In the genomic region with DNA sequence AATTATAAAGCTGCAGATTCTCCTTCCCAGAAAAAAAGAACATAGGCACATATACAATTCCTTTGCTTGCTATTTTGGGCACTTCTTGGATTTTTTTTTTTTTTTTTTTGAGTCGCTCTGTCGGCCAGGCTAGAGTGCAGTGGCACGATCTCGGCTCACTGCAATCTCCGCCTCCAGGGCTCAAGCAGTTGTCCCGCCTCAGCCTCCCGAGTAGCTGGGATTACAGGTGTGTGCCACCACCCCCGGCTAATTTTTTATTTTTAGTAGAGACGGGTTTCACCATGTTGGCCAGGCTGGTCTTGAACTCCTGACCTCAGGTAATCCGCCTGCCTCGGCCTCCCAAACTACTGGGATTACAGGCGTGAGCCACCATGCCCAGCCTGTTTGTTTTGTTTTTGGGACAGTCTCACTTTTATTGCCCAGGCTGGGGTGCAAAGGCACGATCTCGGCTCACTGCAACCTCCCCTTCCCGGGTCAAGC, we compare ENCODE assay signal across 8 cellular contexts. TPM values are rescaled to one million over a fixed set of nuclear protein-coding genes. Genes with fewer than 3 reads are reported as not detected.
DNase-seq lines count a peak whose midpoint lies in the region; ATAC-seq and TF ChIP-seq lines count a peak whose summit lies in the region.
"Not testable (repeated sequence)": the region's sequence is repeated elsewhere in the genome, so short reads cannot be mapped to it uniquely, and the experiment has no call there.

No MANE protein-coding gene starts in this region.

- intact Hi-C loops in left lung (cut with DNase I): not testable (repeated sequence)

- H2AFZ ChIP-seq in SK-N-SH (ENCODE audit: low read depth): peak overlapping the region; percentile 88; the same call in 1 of the 2 replicates

- not testable (repeated sequence) for H3K9ac ChIP-seq in HUES48 (ENCODE audit: low read depth, low read length)
- H3K9ac ChIP-seq in SK-N-SH (peak overlapping the region; percentile 98; the same call in 1 of the 2 replicates), subcutaneous abdominal adipose tissue (ENCODE audit: low read length in 5 of 5) (peak overlapping the region in 2 of 5 donors; percentile 75 to 100)

- TF ChIP-seq EP300 in SK-N-SH (IDR thresholded peaks at IDR 0.05; ENCODE audit: borderline replicate concordance in 1 of 2, low read depth in 1 of 2, low read length in 1 of 2): not testable (repeated sequence)

- peaks cover 31% of the 10 kb centered on the region for H4K20me1 ChIP-seq in SK-N-SH (ENCODE audit: insufficient read depth)

- not testable (repeated sequence) for H3K27me3 Mint-ChIP-seq in activated naive CD4-positive, alpha-beta T cell treated with anti-CD3 and anti-CD28 coated beads, Interleukin-2, amount 50 U/mL, for 24 hours

- not testable (repeated sequence) for ATAC-seq in left lung

- CTCF ChIA-PET in SK-N-SH (lab: Yijun Ruan, JAX): interaction anchor here (0.6 to 2.1 kb wide), 5 partner anchors 14 to 336 kb away, joined by 3 to 8 read pairs (median 3); no protein-coding TSS in a partner anchor

- H3K27ac ChIP-seq in HUES48 (ENCODE audit: low read depth, low read length): peak overlapping the region; percentile 98
- peak overlapping the region; percentile 91 to 93 for H3K27ac ChIP-seq in SK-N-SH (ENCODE audit: low read depth in 2 of 2, low read length in 1 of 2)
- peak overlapping the region; percentile 79 for H3K27ac ChIP-seq in effector memory CD4-positive, alpha-beta T cell (ENCODE audit: insufficient read depth, low read length, poor library complexity, severe bottlenecking)
- H3K27ac ChIP-seq in left lung: peak overlapping the region; percentile 92 to 93
- peak overlapping the region; percentile 96 for H3K27ac ChIP-seq in neutrophil
- H3K27ac ChIP-seq in subcutaneous abdominal adipose tissue (ENCODE audit: low read depth, low read length): peak overlapping the region; percentile 99

- H3K4me3 ChIP-seq in AG10803 (ENCODE audit: low read length) (peak overlapping the region; percentile 100), left lung (peak overlapping the region in 1 of 2 donors; percentile 71), neutrophil (ENCODE audit: low read depth in 1 of 2, low read length in 1 of 2) (peak overlapping the region in 1 of 2 experiments; percentile 91), subcutaneous abdominal adipose tissue (ENCODE audit: low read depth in 1 of 5, low read length in 5 of 5) (peak overlapping the region in 3 of 5 donors; percentile 93 to 99 (median 99))
- not testable (repeated sequence) for H3K4me3 ChIP-seq in HUES48 (ENCODE audit: low read depth, low read length); SK-N-SH (ENCODE audit: low read depth in 2 of 2, low read length in 1 of 2); effector memory CD4-positive, alpha-beta T cell (ENCODE audit: insufficient read depth, low read depth, low read length, poor library complexity, severe bottlenecking)

- not testable (repeated sequence) for H3K9me3 Mint-ChIP-seq in activated naive CD4-positive, alpha-beta T cell treated with anti-CD3 and anti-CD28 coated beads, Interleukin-2, amount 50 U/mL, for 24 hours

- peak overlapping the region; percentile 98 for H3K27ac Mint-ChIP-seq in activated naive CD4-positive, alpha-beta T cell treated with anti-CD3 and anti-CD28 coated beads, Interleukin-2, amount 50 U/mL, for 24 hours

- peaks cover 39% of the 10 kb centered on the region for H3K79me2 ChIP-seq in SK-N-SH (ENCODE audit: insufficient read depth)

- H3K4me2 ChIP-seq in SK-N-SH: peak overlapping the region; percentile 91

- H3K27me3 ChIP-seq in HUES48 (ENCODE audit: control insufficient read depth, insufficient read depth, low read length); SK-N-SH (ENCODE audit: insufficient read depth); effector memory CD4-positive, alpha-beta T cell (replicated peaks; ENCODE audit: control insufficient read depth, insufficient read depth, low read length, poor library complexity, severe bottlenecking); left lung; neutrophil; subcutaneous abdominal adipose tissue (ENCODE audit: control insufficient read depth in 5 of 5, insufficient read depth in 4 of 5, low read length in 5 of 5): not testable (repeated sequence)

- TF ChIP-seq RAD21 in SK-N-SH (IDR thresholded peaks at IDR 0.05; ENCODE audit: low read length): not testable (repeated sequence)

- H3K36me3 ChIP-seq in HUES48 (ENCODE audit: control insufficient read depth, insufficient read depth, low read length) (peaks cover 56% of the 10 kb centered on the region), SK-N-SH (replicated peaks in 1 of 2; ENCODE audit: control insufficient read depth in 1 of 2, insufficient read depth in 2 of 2, low read length in 1 of 2) (peaks cover 19 to 20% of the 10 kb centered on the region in 2 experiments), left lung (peaks cover 0 to 22% of the 10 kb centered on the region in 2 donors), subcutaneous abdominal adipose tissue (ENCODE audit: control insufficient read depth in 5 of 5, insufficient read depth in 5 of 5, low read length in 5 of 5) (peaks cover 4 to 13% (median 7%) of the 10 kb centered on the region in 5 donors)
- peaks cover 12% of the 10 kb centered on the region for H3K36me3 ChIP-seq in effector memory CD4-positive, alpha-beta T cell (ENCODE audit: control insufficient read depth, insufficient read depth, low read length)
- H3K36me3 ChIP-seq in neutrophil: not testable (repeated sequence)

- peak overlapping the region; percentile 97 for H3K4me3 Mint-ChIP-seq in activated naive CD4-positive, alpha-beta T cell treated with anti-CD3 and anti-CD28 coated beads, Interleukin-2, amount 50 U/mL, for 24 hours

- DNase-seq in AG10803 (ENCODE audit: low read depth); SK-N-SH; effector memory CD4-positive, alpha-beta T cell: not testable (repeated sequence)
- peak in 1 of 2 donors; percentile 51 for DNase-seq in left lung

- H3K36me3 Mint-ChIP-seq in activated naive CD4-positive, alpha-beta T cell treated with anti-CD3 and anti-CD28 coated beads, Interleukin-2, amount 50 U/mL, for 24 hours: peaks cover 27% of the 10 kb centered on the region

- 96% methylated on average over 15 of the region's 15 CpGs for WGBS in SK-N-SH (ENCODE audit: low lambda C conversion rate)

- POLR2A ChIA-PET in SK-N-SH (lab: Yijun Ruan, JAX): interaction anchor here (0.9 to 1.5 kb wide), 5 partner anchors 13 to 301 kb away, joined by 3 to 19 read pairs (median 6); partner anchors contain the start of gene PTGES3

- peaks cover 27% of the 10 kb centered on the region for H3K4me1 ChIP-seq in HUES48 (ENCODE audit: control insufficient read depth, insufficient read depth, low read length)
- H3K4me1 ChIP-seq in SK-N-SH (ENCODE audit: control insufficient read depth in 1 of 2, insufficient read depth in 2 of 2, low read depth in 1 of 2, low read length in 1 of 2): peaks cover 19 to 26% of the 10 kb centered on the region in 2 experiments
- H3K4me1 ChIP-seq in effector memory CD4-positive, alpha-beta T cell (ENCODE audit: control insufficient read depth, insufficient read depth, low read length, poor library complexity, severe bottlenecking): peaks cover 31% of the 10 kb centered on the region
- H3K4me1 ChIP-seq in left lung: peaks cover 17 to 34% of the 10 kb centered on the region in 2 donors
- peaks cover 44 to 45% of the 10 kb centered on the region in 2 experiments for H3K4me1 ChIP-seq in neutrophil (ENCODE audit: control insufficient read depth in 1 of 2, insufficient read depth in 1 of 2, low read depth in 1 of 2, low read length in 1 of 2)
- peaks cover 19 to 45% (median 38%) of the 10 kb centered on the region in 5 donors for H3K4me1 ChIP-seq in subcutaneous abdominal adipose tissue (ENCODE audit: control insufficient read depth in 5 of 5, insufficient read depth in 5 of 5, low read length in 5 of 5)

- H3F3A ChIP-seq in SK-N-SH (replicated peaks; ENCODE audit: insufficient read depth): peaks cover 19% of the 10 kb centered on the region

- TF ChIP-seq CTCF in AG10803 (conservative IDR thresholded peaks at IDR 0.05; ENCODE audit: low read length); SK-N-SH (IDR thresholded peaks at IDR 0.05); left lung (IDR thresholded peaks at IDR 0.05); neutrophil (IDR thresholded peaks at IDR 0.05): not testable (repeated sequence)

- peaks cover 34% of the 10 kb centered on the region for H3K4me1 Mint-ChIP-seq in activated naive CD4-positive, alpha-beta T cell treated with anti-CD3 and anti-CD28 coated beads, Interleukin-2, amount 50 U/mL, for 24 hours

- not testable (repeated sequence) for H3K9me3 ChIP-seq in HUES48 (ENCODE audit: control insufficient read depth, insufficient read depth, low read length); SK-N-SH; effector memory CD4-positive, alpha-beta T cell (ENCODE audit: control insufficient read depth, low read length); left lung; neutrophil; subcutaneous abdominal adipose tissue (ENCODE audit: control insufficient read depth in 5 of 5, low read length in 5 of 5)

- H3K9me2 ChIP-seq in SK-N-SH: not testable (repeated sequence)

RNA-seq across cellular contexts. Expression of gene NACA, which starts 1.1 kb away (rescaled TPM):
- polyA plus RNA-seq in SK-N-SH (2012; rRNA removed): 523 and 644 TPM in 2 replicates
- 840 and 1,075 TPM in 2 replicates for polyA plus RNA-seq in SK-N-SH (2012; cell fraction: cytosol; rRNA removed)
- 157 and 212 TPM in 2 replicates for polyA plus RNA-seq in SK-N-SH (2012; cell fraction: nucleus; rRNA removed)
- 100 to 1,000 TPM; 531 to 592 TPM for total RNA-seq in left lung

RNA-seq across cellular contexts. Expression of gene PRIM1, which starts 25.9 kb away (rescaled TPM):
- 10.3 and 10.9 TPM in 2 replicates for polyA plus RNA-seq in SK-N-SH (2012; rRNA removed)
- polyA plus RNA-seq in SK-N-SH (2012; cell fraction: cytosol; rRNA removed): 10.1 and 13.0 TPM in 2 replicates
- polyA plus RNA-seq in SK-N-SH (2012; cell fraction: nucleus; rRNA removed): 9.2 and 15.5 TPM in 2 replicates
- total RNA-seq in left lung: 10 to 100 TPM in 1 of 2 donors, 1 to 10 TPM in 1; 7.2 to 13.6 TPM

RNA-seq across cellular contexts. Expression of gene HSD17B6, which starts 36.9 kb away (rescaled TPM):
- 1.2 and 1.5 TPM in 2 replicates for polyA plus RNA-seq in SK-N-SH (2012; rRNA removed)
- polyA plus RNA-seq in SK-N-SH (2012; cell fraction: cytosol; rRNA removed): 1.0 and 1.4 TPM in 2 replicates
- 0.39 and 0.61 TPM in 2 replicates for polyA plus RNA-seq in SK-N-SH (2012; cell fraction: nucleus; rRNA removed)
- 10 to 100 TPM; 40.7 to 63.0 TPM for total RNA-seq in left lung

RNA-seq across cellular contexts. Expression of gene PTGES3, which starts 38.2 kb away (rescaled TPM):
- 38.9 and 40.5 TPM in 2 replicates for polyA plus RNA-seq in SK-N-SH (2012; rRNA removed)
- 65.3 and 83.2 TPM in 2 replicates for polyA plus RNA-seq in SK-N-SH (2012; cell fraction: cytosol; rRNA removed)
- polyA plus RNA-seq in SK-N-SH (2012; cell fraction: nucleus; rRNA removed): 12.5 and 25.3 TPM in 2 replicates
- total RNA-seq in left lung: 100 to 1,000 TPM; 164 to 210 TPM
